In genomic region chr1:53654216-53655210, GRCh38 we compare ENCODE assay signal across 20 cellular contexts.
A peak's percentile ranks its signal among the peaks of the same experiment; 100 is the strongest.
DNase-seq lines count a peak whose midpoint lies in the region; ATAC-seq and FAIRE-seq lines count a peak whose summit lies in the region.
"Had no signal": no experiment of that assay in that cellular context is flagged by ENCODE, and none has a peak within 500 bp of the region (broad histone marks: within the 10 kb centered on the region; RNA-seq: fewer than 3 reads in every experiment).

No MANE protein-coding gene starts in this region.

- peak; percentile 79 for DNase-seq in EL
- DNase-seq in RPMI7951 (ENCODE audit: low read depth) = peak; percentile 68
- DNase-seq in fibroblast of peridontal ligament (ENCODE audit: extremely low read depth) = peak; percentile 64
- DNase-seq in skeletal muscle cell (ENCODE audit: low read depth) = peak; percentile 41
- DNase-seq in urothelium cell line (ENCODE audit: low spot score) = no peak
- DNase-seq in kidney glomerular epithelial cell (lab: John Stamatoyannopoulos, UW) = no peak
- DNase-seq: activated CD8-positive, alpha-beta memory T cell treated with anti-CD3 and anti-CD28 coated beads for 24 hours; amygdala; DMS79; erythroblast; hypothalamus; MM.1S; NCI-H2029; NCI-H526 treated with DMSO at 0.1 percent for 48 hours; PC-3 had no signal

- no peak for FAIRE-seq in urothelium cell line (lab: Jason Lieb, UNC)
- FAIRE-seq: HTR-8/SVneo had no signal

- no peak overlapping the region for H3K4me3 ChIP-seq in skeletal muscle cell (ENCODE audit: low read depth, low read length)
- H3K4me3 ChIP-seq: GM23338, left lung had no signal

- no peak for ATAC-seq in activated CD4-positive, CD25-positive, alpha-beta regulatory T cell treated with anti-CD3 and anti-CD28 coated beads, Interleukin-2, amount 50 U/mL, for 24 hours
- ATAC-seq in HG03521 (IDR thresholded peaks at IDR 0.05; ENCODE audit: unreplicated experiment) = no peak
- ATAC-seq: left lung, PC-3 had no signal

Comparison
In these comparisons a context has a peak if more than half of its experiments do, and no peak if none do; other contexts are left out.
1. DNase-seq: peak in EL (single experiment), RPMI7951 (single experiment), fibroblast of peridontal ligament (single experiment) and skeletal muscle cell (single experiment); none in urothelium cell line (single experiment) and kidney glomerular epithelial cell (single experiment).